Comparison of ENCODE assay signal across 2 cellular contexts in the genomic region with DNA sequence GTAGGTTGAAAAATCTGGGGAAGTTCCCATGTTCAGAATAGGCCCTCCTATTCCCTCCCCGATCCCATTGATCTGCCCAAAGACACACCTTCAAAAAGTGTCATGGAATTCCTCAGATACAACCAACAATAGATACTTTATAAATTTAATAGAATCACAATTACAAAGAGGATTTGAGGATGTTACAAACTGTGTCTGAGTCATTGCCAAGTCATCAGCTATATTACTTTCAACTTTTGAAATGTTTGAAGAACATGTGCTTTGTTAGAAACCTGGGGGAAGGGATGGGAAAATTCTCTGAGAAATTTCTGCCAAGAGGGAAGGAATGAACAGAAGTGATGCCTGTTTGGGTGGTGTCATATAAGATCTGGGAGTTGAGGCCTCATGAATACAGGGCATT.
TF ChIP-seq lines count a peak whose summit lies in the region.

No MANE protein-coding gene starts in this region.

TF ChIP-seq in SK-N-SH, 30 proteins besides CTCF, POLR2A, EP300 and RAD21 (continued from another document):
- TF ChIP-seq MEF2A (IDR thresholded peaks at IDR 0.05; ENCODE audit: borderline replicate concordance, low read depth) (no peak), FOSL2 (IDR thresholded peaks at IDR 0.05; ENCODE audit: borderline replicate concordance, low read depth) (no peak), JUND (IDR thresholded peaks at IDR 0.05) (peak; percentile 13; the same call in 1 of the 2 replicates), TEAD4 (IDR thresholded peaks at IDR 0.05; ENCODE audit: borderline replicate concordance, insufficient read depth) (no peak), FOXM1 (IDR thresholded peaks at IDR 0.05; ENCODE audit: low read depth) (no peak), NRF1 (IDR thresholded peaks at IDR 0.05; ENCODE audit: low read depth, low read length) (no peak)
- TF ChIP-seq, protein P1, sequence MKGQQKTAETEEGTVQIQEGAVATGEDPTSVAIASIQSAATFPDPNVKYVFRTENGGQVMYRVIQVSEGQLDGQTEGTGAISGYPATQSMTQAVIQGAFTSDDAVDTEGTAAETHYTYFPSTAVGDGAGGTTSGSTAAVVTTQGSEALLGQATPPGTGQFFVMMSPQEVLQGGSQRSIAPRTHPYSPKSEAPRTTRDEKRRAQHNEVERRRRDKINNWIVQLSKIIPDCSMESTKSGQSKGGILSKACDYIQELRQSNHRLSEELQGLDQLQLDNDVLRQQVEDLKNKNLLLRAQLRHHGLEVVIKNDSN (IDR thresholded peaks at IDR 0.05; ENCODE audit: borderline replicate concordance, low read depth) = no peak
- TF ChIP-seq, protein P2, sequence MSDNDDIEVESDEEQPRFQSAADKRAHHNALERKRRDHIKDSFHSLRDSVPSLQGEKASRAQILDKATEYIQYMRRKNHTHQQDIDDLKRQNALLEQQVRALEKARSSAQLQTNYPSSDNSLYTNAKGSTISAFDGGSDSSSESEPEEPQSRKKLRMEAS (IDR thresholded peaks at IDR 0.05; ENCODE audit: low read depth) = peak; percentile 53; the same call in 1 of the 2 replicates

TF ChIP-seq in SK-N-SH treated with all-trans-retinoic acid at 6 μM for 48 hours, 23 proteins besides CTCF, POLR2A, EP300 and RAD21 (continued from another document):
- TF ChIP-seq, protein P3, sequence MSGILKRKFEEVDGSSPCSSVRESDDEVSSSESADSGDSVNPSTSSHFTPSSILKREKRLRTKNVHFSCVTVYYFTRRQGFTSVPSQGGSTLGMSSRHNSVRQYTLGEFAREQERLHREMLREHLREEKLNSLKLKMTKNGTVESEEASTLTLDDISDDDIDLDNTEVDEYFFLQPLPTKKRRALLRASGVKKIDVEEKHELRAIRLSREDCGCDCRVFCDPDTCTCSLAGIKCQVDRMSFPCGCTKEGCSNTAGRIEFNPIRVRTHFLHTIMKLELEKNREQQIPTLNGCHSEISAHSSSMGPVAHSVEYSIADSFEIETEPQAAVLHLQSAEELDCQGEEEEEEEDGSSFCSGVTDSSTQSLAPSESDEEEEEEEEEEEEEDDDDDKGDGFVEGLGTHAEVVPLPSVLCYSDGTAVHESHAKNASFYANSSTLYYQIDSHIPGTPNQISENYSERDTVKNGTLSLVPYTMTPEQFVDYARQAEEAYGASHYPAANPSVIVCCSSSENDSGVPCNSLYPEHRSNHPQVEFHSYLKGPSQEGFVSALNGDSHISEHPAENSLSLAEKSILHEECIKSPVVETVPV (CRISPR knock-in tag; IDR thresholded peaks at IDR 0.05) = no peak
- TF ChIP-seq PPARA (CRISPR knock-in tag; IDR thresholded peaks at IDR 0.05; ENCODE audit: borderline replicate concordance) = no peak
- TF ChIP-seq, protein P4, sequence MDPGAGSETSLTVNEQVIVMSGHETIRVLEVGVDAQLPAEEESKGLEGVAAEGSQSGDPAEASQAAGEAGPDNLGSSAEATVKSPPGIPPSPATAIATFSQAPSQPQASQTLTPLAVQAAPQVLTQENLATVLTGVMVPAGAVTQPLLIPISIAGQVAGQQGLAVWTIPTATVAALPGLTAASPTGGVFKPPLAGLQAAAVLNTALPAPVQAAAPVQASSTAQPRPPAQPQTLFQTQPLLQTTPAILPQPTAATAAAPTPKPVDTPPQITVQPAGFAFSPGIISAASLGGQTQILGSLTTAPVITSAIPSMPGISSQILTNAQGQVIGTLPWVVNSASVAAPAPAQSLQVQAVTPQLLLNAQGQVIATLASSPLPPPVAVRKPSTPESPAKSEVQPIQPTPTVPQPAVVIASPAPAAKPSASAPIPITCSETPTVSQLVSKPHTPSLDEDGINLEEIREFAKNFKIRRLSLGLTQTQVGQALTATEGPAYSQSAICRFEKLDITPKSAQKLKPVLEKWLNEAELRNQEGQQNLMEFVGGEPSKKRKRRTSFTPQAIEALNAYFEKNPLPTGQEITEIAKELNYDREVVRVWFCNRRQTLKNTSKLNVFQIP (CRISPR knock-in tag; IDR thresholded peaks at IDR 0.05; ENCODE audit: borderline replicate concordance, low read depth) = no peak
- TF ChIP-seq ZNF70 (CRISPR knock-in tag; IDR thresholded peaks at IDR 0.05) = no peak
- TF ChIP-seq CSDC2 (CRISPR knock-in tag; IDR thresholded peaks at IDR 0.05) = no peak
- no peak for TF ChIP-seq ISL1 (CRISPR knock-in tag; IDR thresholded peaks at IDR 0.05)
- TF ChIP-seq BACH2 (CRISPR knock-in tag; IDR thresholded peaks at IDR 0.05; ENCODE audit: borderline replicate concordance) = no peak
